In the genomic region with DNA sequence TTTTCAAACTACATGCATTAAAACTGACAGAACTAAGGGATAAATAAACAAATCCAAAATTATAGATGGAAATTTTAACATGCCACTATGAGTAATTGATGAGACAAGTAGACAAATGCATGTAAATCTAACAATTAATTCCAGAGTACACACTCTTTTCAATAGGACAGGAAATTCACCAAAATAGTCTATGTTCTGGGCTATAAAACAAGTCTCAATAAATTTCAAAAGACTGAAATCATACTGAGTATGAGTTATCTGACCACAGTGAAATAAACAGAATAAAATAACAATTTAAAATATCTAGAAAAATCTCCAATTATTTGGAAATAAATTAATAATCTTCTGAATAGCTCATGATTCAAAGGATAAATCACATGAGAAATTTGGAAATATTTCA, we compare ENCODE assay signal across 25 cellular contexts.
"Had no signal": no experiment of that assay in that cellular context is flagged by ENCODE, and none has a peak within 500 bp of the region (broad histone marks: within the 10 kb centered on the region; RNA-seq: fewer than 3 reads in every experiment).

No MANE protein-coding gene starts in this region.

- H3K36me3 ChIP-seq: left lung, lower lobe of right lung, neural progenitor cell, neutrophil, right atrium auricular region, right lobe of liver, spleen, suprapubic skin, thoracic aorta, tibial artery, upper lobe of right lung had no signal

- ATAC-seq: left colon; left lung; lower lobe of right lung; natural killer cell; right lobe of liver; stimulated activated effector memory CD8-positive, alpha-beta T cell treated with anti-CD3 and anti-CD28 coated beads, Interleukin-12 subunit alpha, Interleukin-12 subunit beta, amount 100 ng/mL, for 72 hours; upper lobe of right lung had no signal

- DNase-seq: hippocampal formation; left colon; left lung; lower lobe of right lung; mammary epithelial cell; mesenchymal stem cell; natural killer cell; nephron progenitor cell; occipital lobe; right lobe of liver; spleen; stimulated activated CD4-positive, alpha-beta T cell treated with anti-CD3 and anti-CD28 coated beads, Interleukin-4, amount 100 ng/mL, for 24 hours; stimulated activated naive CD4-positive, alpha-beta T cell; tibial artery; trophoblast cell; upper lobe of right lung had no signal

- H3K27me3 ChIP-seq: left lung, neural progenitor cell, neutrophil, right atrium auricular region, right lobe of liver, spleen, suprapubic skin, tibial artery, upper lobe of right lung had no signal

- H3K4me3 ChIP-seq: left lung, lower lobe of right lung, neural progenitor cell, right atrium auricular region, right lobe of liver, skin epidermis, spleen, suprapubic skin, thoracic aorta, tibial artery, upper lobe of right lung had no signal

- H3K27ac ChIP-seq: left lung, lower lobe of right lung, neural progenitor cell, neutrophil, right atrium auricular region, right lobe of liver, skin epidermis, spleen, suprapubic skin, thoracic aorta, tibial artery, upper lobe of right lung had no signal

- H3K9me3 ChIP-seq: lower lobe of right lung, neutrophil, right lobe of liver, suprapubic skin, thoracic aorta, tibial artery, upper lobe of right lung had no signal

- FAIRE-seq: keratinocyte, urothelium cell line had no signal

- H3K4me1 ChIP-seq: left lung, lower lobe of right lung, right atrium auricular region, spleen, suprapubic skin, tibial artery, upper lobe of right lung had no signal

- H3K9ac ChIP-seq: neural progenitor cell had no signal
